In the genomic region with DNA sequence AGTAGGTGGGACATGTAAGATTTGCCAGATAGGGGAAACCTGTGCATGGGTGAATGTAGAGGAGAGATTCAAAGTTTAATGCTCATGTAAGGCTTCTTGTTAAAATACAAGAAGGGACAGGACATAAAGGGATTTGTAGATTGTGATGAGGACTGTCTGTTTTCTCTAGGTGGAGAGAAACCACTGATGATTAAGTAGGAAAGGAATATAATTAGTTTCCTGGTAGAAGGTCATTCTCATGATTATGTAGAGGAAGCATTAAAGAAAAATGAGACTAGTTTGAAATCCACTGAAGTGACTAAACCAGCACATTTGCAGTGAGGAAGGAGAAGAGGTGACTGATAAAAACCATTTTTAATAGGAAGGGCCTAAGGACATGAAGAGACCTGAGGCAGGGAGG, we compare ENCODE assay signal across 22 cellular contexts. TPM values are rescaled to one million over a fixed set of nuclear protein-coding genes. Genes with fewer than 3 reads are reported as not detected.
DNase-seq lines count a peak whose midpoint lies in the region; ATAC-seq and TF ChIP-seq lines count a peak whose summit lies in the region.
"Had no signal": no experiment of that assay in that cellular context is flagged by ENCODE, and none has a peak within 500 bp of the region (broad histone marks: within the 10 kb centered on the region; RNA-seq: fewer than 3 reads in every experiment).

No MANE protein-coding gene starts in this region.

- H3K27me3 ChIP-seq in KMS-11 (ENCODE audit: insufficient read depth, low read depth) (no peaks in the 10 kb centered on the region), smooth muscle cell (ENCODE audit: low read depth) (no peaks in the 10 kb centered on the region)
- H3K27me3 ChIP-seq: body of pancreas, suprapubic skin had no signal

- H3K79me2 ChIP-seq in KMS-11 (ENCODE audit: insufficient read depth, low read depth) (no peaks in the 10 kb centered on the region), smooth muscle cell (ENCODE audit: low read depth) (no peaks in the 10 kb centered on the region)

- no peak overlapping the region for H3K27ac ChIP-seq in KMS-11
- peak overlapping the region; percentile 78 for H3K27ac ChIP-seq in smooth muscle cell (ENCODE audit: low read depth)
- H3K27ac ChIP-seq: body of pancreas, suprapubic skin had no signal

- H3K36me3 ChIP-seq in KMS-11 (ENCODE audit: insufficient read depth), result no peaks in the 10 kb centered on the region
- H3K36me3 ChIP-seq in smooth muscle cell (ENCODE audit: low read depth), result no peaks in the 10 kb centered on the region
- H3K36me3 ChIP-seq: suprapubic skin had no signal

- H4K20me1 ChIP-seq in KMS-11 (ENCODE audit: insufficient read depth) (no peaks in the 10 kb centered on the region), smooth muscle cell (ENCODE audit: low read depth) (no peaks in the 10 kb centered on the region)

- no peak for ATAC-seq in activated naive CD4-positive, alpha-beta T cell treated with anti-CD3 and anti-CD28 coated beads, Interleukin-2, amount 50 U/mL, for 72 hours
- ATAC-seq: activated CD8-positive, alpha-beta memory T cell treated with anti-CD3 and anti-CD28 coated beads, Interleukin-2, amount 10 ng/mL, durations not matched to agents 7 days and 5 days; body of pancreas; right cardiac atrium had no signal

- H2AFZ ChIP-seq in KMS-11 (ENCODE audit: low read depth) (no peak overlapping the region), smooth muscle cell (ENCODE audit: low read depth) (no peak overlapping the region)

- TF ChIP-seq CTCF in KMS-11 (conservative IDR thresholded peaks at IDR 0.05; ENCODE audit: low read depth, low read length), result no peak
- TF ChIP-seq CTCF in epithelial cell of esophagus (IDR thresholded peaks at IDR 0.05; ENCODE audit: insufficient read depth, low read depth, low read length, missing control alignments), result no peak
- TF ChIP-seq CTCF in smooth muscle cell (IDR thresholded peaks at IDR 0.05; ENCODE audit: borderline replicate concordance, insufficient read depth, poor library complexity, severe bottlenecking), result no peak

- H3K27ac Mint-ChIP-seq in activated naive CD4-positive, alpha-beta T cell treated with anti-CD3 and anti-CD28 coated beads, Interleukin-2, amount 50 U/mL, for 72 hours, result no peak overlapping the region
- H3K27ac Mint-ChIP-seq: activated CD8-positive, alpha-beta memory T cell treated with anti-CD3 and anti-CD28 coated beads, Interleukin-2, amount 10 ng/mL, durations not matched to agents 7 days and 5 days; activated naive CD8-positive, alpha-beta T cell; activated T-helper 1 cell treated with anti-CD3 and anti-CD28 coated beads, Interleukin-12 subunit alpha, Interleukin-12 subunit beta, Interleukin-2, Interleukin-4 antibody, amounts not matched to agents 30 ng/mL and 10 ng/mL and 1 ng/mL, durations not matched to agents 14 hours and 24 hours and 36 hours had no signal

- H3K4me1 ChIP-seq in KMS-11 (ENCODE audit: low read depth, poor library complexity, severe bottlenecking) (peaks cover 61% of the 10 kb centered on the region), smooth muscle cell (ENCODE audit: low read depth) (peaks cover 4% of the 10 kb centered on the region)

- H3F3A ChIP-seq in smooth muscle cell (ENCODE audit: low read depth), result no peaks in the 10 kb centered on the region

- H3K9me3 ChIP-seq in smooth muscle cell (replicated peaks; ENCODE audit: low read depth), result no peaks in the 10 kb centered on the region
- H3K9me3 ChIP-seq: body of pancreas, suprapubic skin had no signal

- H3K36me3 Mint-ChIP-seq in activated naive CD4-positive, alpha-beta T cell treated with anti-CD3 and anti-CD28 coated beads, Interleukin-2, amount 50 U/mL, for 72 hours, result no peaks in the 10 kb centered on the region
- H3K36me3 Mint-ChIP-seq: activated CD8-positive, alpha-beta memory T cell treated with anti-CD3 and anti-CD28 coated beads, Interleukin-2, amount 10 ng/mL, durations not matched to agents 7 days and 5 days; activated naive CD8-positive, alpha-beta T cell had no signal

- H3K9me3 Mint-ChIP-seq in activated naive CD4-positive, alpha-beta T cell treated with anti-CD3 and anti-CD28 coated beads, Interleukin-2, amount 50 U/mL, for 72 hours, result no peaks in the 10 kb centered on the region
- H3K9me3 Mint-ChIP-seq: activated T-helper 1 cell treated with anti-CD3 and anti-CD28 coated beads, Interleukin-12 subunit alpha, Interleukin-12 subunit beta, Interleukin-2, Interleukin-4 antibody, amounts not matched to agents 30 ng/mL and 10 ng/mL and 1 ng/mL, durations not matched to agents 14 hours and 24 hours and 36 hours had no signal

- H3K4me2 ChIP-seq in KMS-11, result peak overlapping the region; percentile 15; the same call in 1 of the 2 replicates
- no peak overlapping the region for H3K4me2 ChIP-seq in smooth muscle cell

- H3K9ac ChIP-seq in KMS-11 (no peak overlapping the region), smooth muscle cell (ENCODE audit: low read depth) (no peak overlapping the region)

- no peak overlapping the region for H3K4me3 ChIP-seq in KMS-11 (IDR thresholded peaks at IDR 0.05; ENCODE audit: insufficient read depth, low read depth, low read length)
- H3K4me3 ChIP-seq in epithelial cell of esophagus (ENCODE audit: low read length), result no peak overlapping the region
- H3K4me3 ChIP-seq in smooth muscle cell, result no peak overlapping the region
- H3K4me3 ChIP-seq: body of pancreas, suprapubic skin had no signal

- DNase-seq in EH (ENCODE audit: low read depth), result peak; percentile 4
- peak; percentile 77 for DNase-seq in epithelial cell of esophagus (ENCODE audit: low read depth)
- DNase-seq in smooth muscle cell (lab: John Stamatoyannopoulos, UW; ENCODE audit: unreplicated experiment), result no peak
- no peak for DNase-seq in head of caudate nucleus
- DNase-seq in iPS-NIHi11 (ENCODE audit: low spot score), result no peak
- no peak for DNase-seq in activated naive CD4-positive, alpha-beta T cell treated with anti-CD3 and anti-CD28 coated beads, Interleukin-2, amount 50 U/mL, for 72 hours (ENCODE audit: low spot score in 2 of 2)
- DNase-seq: activated CD4-positive, alpha-beta T cell treated with anti-CD3 and anti-CD28 coated beads for 48 hours; activated CD8-positive, alpha-beta memory T cell treated with anti-CD3 and anti-CD28 coated beads, Interleukin-2, amount 10 ng/mL, durations not matched to agents 7 days and 5 days; body of pancreas; DND-41; hypothalamus; kidney; NCI-H1694; NCI-H82; right cardiac atrium; SHP77 treated with DMSO at 0.1 percent for 48 hours; stimulated activated CD4-positive, alpha-beta T cell treated with anti-CD3 and anti-CD28 coated beads, Interleukin-15, amount 100 ng/mL, for 24 hours; T-helper 1 cell had no signal

- intact Hi-C loops in head of caudate nucleus (cut with DNase I), result no loop called here

RNA-seq across cellular contexts. Expression of gene MACC1, which starts 19.6 kb away (rescaled TPM):
- 1.3 and 2.9 TPM in 2 replicates for total RNA-seq in smooth muscle cell
- polyA plus RNA-seq in smooth muscle cell, result 0.33 TPM in 1 of 2 replicates, not detected in the other
- not detected for total RNA-seq in activated naive CD4-positive, alpha-beta T cell treated with anti-CD3 and anti-CD28 coated beads, Interleukin-2, amount 50 U/mL, for 72 hours
- total RNA-seq: activated T-helper 1 cell treated with anti-CD3 and anti-CD28 coated beads, Interleukin-12 subunit alpha, Interleukin-12 subunit beta, Interleukin-2, Interleukin-4 antibody, amounts not matched to agents 30 ng/mL and 10 ng/mL and 1 ng/mL, durations not matched to agents 14 hours and 24 hours and 36 hours had no signal

Comparison
In these comparisons a context has a peak if more than half of its experiments do, and no peak if none do; other contexts are left out.
1. DNase-seq: peak in EH (single experiment) and epithelial cell of esophagus (single experiment); none in smooth muscle cell (single experiment), head of caudate nucleus (0 of 42), iPS-NIHi11 (single experiment) and activated naive CD4-positive, alpha-beta T cell treated with anti-CD3 and anti-CD28 coated beads, Interleukin-2, amount 50 U/mL, for 72 hours (0 of 2).